9 cellular contexts compared by ENCODE assay signal in genomic region chr3:23950303-23950702, GRCh38. TPM values are rescaled to one million over a fixed set of nuclear protein-coding genes. Genes with fewer than 3 reads are reported as not detected.
A peak's percentile ranks its signal among the peaks of the same experiment; 100 is the strongest.
DNase-seq lines count a peak whose midpoint lies in the region; ATAC-seq and TF ChIP-seq lines count a peak whose summit lies in the region.
"Had no signal": no experiment of that assay in that cellular context is flagged by ENCODE, and none has a peak within 500 bp of the region (broad histone marks: within the 10 kb centered on the region; RNA-seq: fewer than 3 reads in every experiment).

No MANE protein-coding gene starts in this region.

- TF ChIP-seq POLR2A in body of pancreas (IDR thresholded peaks at IDR 0.05) = no peak

- H3K27ac ChIP-seq in CD4-positive, alpha-beta T cell (ENCODE audit: low read depth, low read length) = no peak overlapping the region
- H3K27ac ChIP-seq in OCI-LY3 (ENCODE audit: low read length) (peak overlapping the region; percentile 1; the same call in 1 of the 2 replicates), layer of hippocampus (ENCODE audit: low read depth, low read length) (peak overlapping the region; percentile 31), body of pancreas (peak overlapping the region in 1 of 4 donors; percentile 1), Karpas-422 (ENCODE audit: low read length) (no peak overlapping the region)

- CTCF ChIA-PET in CD4-positive, alpha-beta T cell (lab: Charles Lee) = no interaction called here

- H3K36me3 Mint-ChIP-seq in CD4-positive, alpha-beta T cell (ENCODE audit: low read depth) = peaks cover 40% of the 10 kb centered on the region

- H3K4me3 Mint-ChIP-seq in CD4-positive, alpha-beta T cell = peak overlapping the region; percentile 75

- H3K9me3 Mint-ChIP-seq in CD4-positive, alpha-beta T cell = no peaks in the 10 kb centered on the region

- POLR2A ChIA-PET in CD4-positive, alpha-beta T cell (lab: Charles Lee) = interaction anchor here (1.3 to 6.6 kb wide), 2 partner anchors 8 to 33 kb away, joined by 3 to 95 read pairs; partner anchors contain the start of genes NKIRAS1 and RPL15

- H3K4me2 ChIP-seq in OCI-LY3 (ENCODE audit: low read length) = peak overlapping the region; percentile 81
- no peak overlapping the region for H3K4me2 ChIP-seq in Karpas-422 (ENCODE audit: low read depth, low read length, poor library complexity, severe bottlenecking)

- H3K27ac Mint-ChIP-seq in CD4-positive, alpha-beta T cell = peak overlapping the region; percentile 74

- H3K79me2 ChIP-seq in OCI-LY3 (ENCODE audit: low read length) (peaks cover 24% of the 10 kb centered on the region), Karpas-422 (ENCODE audit: low read length) (no peaks in the 10 kb centered on the region)

- H3K4me1 ChIP-seq in OCI-LY3 (ENCODE audit: low read length) (peaks cover 48% of the 10 kb centered on the region), body of pancreas (peaks cover 77% of the 10 kb centered on the region), Karpas-422 (ENCODE audit: low read length) (peaks cover 38% of the 10 kb centered on the region)

- H3K4me1 Mint-ChIP-seq in CD4-positive, alpha-beta T cell (ENCODE audit: low read depth) = peaks cover 87% of the 10 kb centered on the region

- no peaks in the 10 kb centered on the region for H3K27me3 ChIP-seq in CD4-positive, alpha-beta T cell (ENCODE audit: control insufficient read depth, insufficient read depth, low read length)
- H3K27me3 ChIP-seq in OCI-LY3 (ENCODE audit: low read depth, low read length) (no peaks in the 10 kb centered on the region), layer of hippocampus (ENCODE audit: control insufficient read depth, insufficient read depth, low read length) (no peaks in the 10 kb centered on the region), body of pancreas (no peaks in the 10 kb centered on the region), Karpas-422 (ENCODE audit: low read length) (no peaks in the 10 kb centered on the region)

- H3K36me3 ChIP-seq in OCI-LY3 (replicated peaks; ENCODE audit: low read depth, low read length) (no peaks in the 10 kb centered on the region), body of pancreas (replicated peaks in 1 of 2; ENCODE audit: insufficient read depth in 1 of 2, low read depth in 2 of 2) (no peaks in the 10 kb centered on the region), Karpas-422 (ENCODE audit: insufficient read depth, low read length) (no peaks in the 10 kb centered on the region)

- no peaks in the 10 kb centered on the region for H3K27me3 Mint-ChIP-seq in CD4-positive, alpha-beta T cell

- no peak for DNase-seq in CD4-positive, alpha-beta T cell
- DNase-seq in foreskin melanocyte = no peak
- DNase-seq in stimulated activated naive CD4-positive, alpha-beta T cell treated with Interleukin-2 at 50 U/mL for 16 hours (lab: John Stamatoyannopoulos, UW) = no peak
- DNase-seq in body of pancreas = no peak
- no peak for DNase-seq in Karpas-422
- DNase-seq: hippocampal formation had no signal

- TF ChIP-seq CTCF in CD4-positive, alpha-beta T cell (IDR thresholded peaks at IDR 0.05) = no peak
- no peak for TF ChIP-seq CTCF in OCI-LY3 (IDR thresholded peaks at IDR 0.05; ENCODE audit: low read depth, low read length)
- TF ChIP-seq CTCF in body of pancreas (IDR thresholded peaks at IDR 0.05) = no peak

- no peaks in the 10 kb centered on the region for H3K9me2 ChIP-seq in Karpas-422 (replicated peaks; ENCODE audit: insufficient read depth, low read length)

- H3K9ac ChIP-seq in OCI-LY3 (ENCODE audit: low read length) = no peak overlapping the region; the same call in 1 of the 2 replicates
- H3K9ac ChIP-seq in Karpas-422 (ENCODE audit: low read length) = no peak overlapping the region

- H2AFZ ChIP-seq in OCI-LY3 (ENCODE audit: low read depth, low read length) (peak overlapping the region; percentile 1; the same call in 1 of the 2 replicates), Karpas-422 (ENCODE audit: low read length) (no peak overlapping the region)

- H4K20me1 ChIP-seq in OCI-LY3 (ENCODE audit: insufficient read depth, low read length) (no peaks in the 10 kb centered on the region), Karpas-422 (ENCODE audit: insufficient read depth, low read depth, low read length) (peaks cover 42% of the 10 kb centered on the region)

- ATAC-seq in CD4-positive, alpha-beta T cell (ENCODE audit: poor library complexity) = no peak
- ATAC-seq in GM21390 (IDR thresholded peaks at IDR 0.05; ENCODE audit: unreplicated experiment) (peak; percentile 17), body of pancreas (no peak)

- no peaks in the 10 kb centered on the region for H3K9me3 ChIP-seq in CD4-positive, alpha-beta T cell (ENCODE audit: control insufficient read depth, low read length)
- H3K9me3 ChIP-seq in OCI-LY3 (ENCODE audit: insufficient read depth, low read length) (no peaks in the 10 kb centered on the region), body of pancreas (no peaks in the 10 kb centered on the region), Karpas-422 (ENCODE audit: low read length) (no peaks in the 10 kb centered on the region)

- H3K4me3 ChIP-seq in OCI-LY3 (ENCODE audit: low read length) (peak overlapping the region; percentile 43), body of pancreas (no peak overlapping the region), Karpas-422 (ENCODE audit: low read length) (no peak overlapping the region)

- intact Hi-C loops in CD4-positive, alpha-beta T cell (cut with DNase I, micrococcal nuclease) = no loop called here
- intact Hi-C loops in body of pancreas (cut with DNase I) = no loop called here

RNA-seq across cellular contexts. Expression of gene NR1D2, which starts 5.2 kb away (rescaled TPM):
- total RNA-seq in CD4-positive, alpha-beta T cell = 100 to 1,000 TPM; 111 to 113 TPM
- total RNA-seq in body of pancreas = 10 to 100 TPM; 13.0 to 14.5 TPM
- total RNA-seq in Karpas-422 (2014; rRNA removed; shearing (Covaris generic); ENCODE audit: low replicate concordance) = 8.3 and 12.8 TPM in 2 replicates

RNA-seq across cellular contexts. Expression of gene RPL15, which starts 33.4 kb away (rescaled TPM):
- 1,000 to 10,000 TPM; 2,331 to 2,343 TPM for total RNA-seq in CD4-positive, alpha-beta T cell
- total RNA-seq in body of pancreas = 1,000 to 10,000 TPM in 1 of 2 donors, 100 to 1,000 TPM in 1; 385 to 1,128 TPM
- total RNA-seq in Karpas-422 (2014; rRNA removed; shearing (Covaris generic); ENCODE audit: low replicate concordance) = 2,950 and 2,991 TPM in 2 replicates

RNA-seq across cellular contexts. Expression of gene NKIRAS1, which starts 33.5 kb away (rescaled TPM):
- 1 to 10 TPM; 3.2 to 3.8 TPM for total RNA-seq in CD4-positive, alpha-beta T cell
- 1 to 10 TPM; 2.0 to 7.8 TPM for total RNA-seq in body of pancreas
- total RNA-seq in Karpas-422 (2014; rRNA removed; shearing (Covaris generic); ENCODE audit: low replicate concordance) = 0.97 and 3.5 TPM in 2 replicates

Comparison
In these comparisons a context has a peak if more than half of its experiments do, and no peak if none do; other contexts are left out.
1. H3K27ac ChIP-seq: peak in OCI-LY3 (single experiment) and layer of hippocampus (single experiment); none in CD4-positive, alpha-beta T cell (single experiment) and Karpas-422 (single experiment).